Comparison of ENCODE assay signal across 23 cellular contexts in the genomic region with DNA sequence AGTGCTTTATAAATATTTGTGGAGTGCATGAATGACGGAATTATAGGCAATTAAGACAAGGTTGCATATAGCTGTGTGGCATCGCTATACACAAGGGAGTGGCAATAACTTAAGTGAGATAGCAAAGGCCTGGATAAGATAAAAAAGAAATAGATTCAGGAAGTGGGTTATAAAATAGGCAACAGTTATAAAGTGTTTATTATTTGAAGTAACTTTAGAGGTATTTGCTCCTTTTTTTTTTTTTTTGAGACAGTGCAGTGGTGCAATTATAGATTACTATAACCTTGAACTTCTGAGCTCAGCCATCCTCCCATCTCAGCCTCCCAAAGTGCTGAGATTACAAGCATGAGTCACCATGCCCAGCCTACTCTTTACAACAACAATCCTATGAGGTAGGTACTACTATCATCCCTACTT.
"Had no signal": no experiment of that assay in that cellular context is flagged by ENCODE, and none has a peak within 500 bp of the region (broad histone marks: within the 10 kb centered on the region; RNA-seq: fewer than 3 reads in every experiment).

No MANE protein-coding gene starts in this region.

- H3K27me3 Mint-ChIP-seq: dendritic cell treated with granulocyte-macrophage colony-stimulating factor and Interleukin-4, amounts not matched to agents 40 ng/mL and 50 ng/mL, for 4 days; progenitor cell of endocrine pancreas had no signal

- H3K9me3 ChIP-seq: body of pancreas, sigmoid colon, thyroid gland, uterus had no signal

- H3K27ac ChIP-seq: body of pancreas, cardiac muscle cell, foreskin keratinocyte, sigmoid colon, thyroid gland, uterus, VCaP had no signal

- H3K36me3 Mint-ChIP-seq: natural killer cell had no signal

- ATAC-seq: activated CD4-positive, CD25-positive, alpha-beta regulatory T cell treated with anti-CD3 and anti-CD28 coated beads, Interleukin-2, amount 50 U/mL, for 24 hours; activated T-cell treated with anti-CD3 and anti-CD28 coated beads, Interleukin-2, amount 50 U/mL, for 72 hours; body of pancreas; foreskin keratinocyte; left lobe of liver; natural killer cell; stimulated activated naive CD8-positive, alpha-beta T cell treated with anti-CD3 and anti-CD28 coated beads, Interleukin-15, Interleukin-2, amounts not matched to agents 100 U/mL and 50 U/mL, for 24 hours had no signal

- H3K4me1 ChIP-seq: foreskin keratinocyte, uterus had no signal

- H3K36me3 ChIP-seq: cardiac muscle cell, sigmoid colon, thyroid gland, uterus had no signal

- H3K27me3 ChIP-seq: body of pancreas, cardiac muscle cell, foreskin keratinocyte, sigmoid colon, thyroid gland, uterus had no signal

- H3K27ac Mint-ChIP-seq: activated CD4-positive, alpha-beta memory T cell treated with anti-CD3 and anti-CD28 coated beads, Interleukin-2, amount 10 ng/mL, durations not matched to agents 7 days and 5 days; activated CD4-positive, alpha-beta T cell treated with anti-CD3 and anti-CD28 coated beads, Interleukin-2, amount 10 ng/mL, durations not matched to agents 24 days and 14 days; activated naive CD4-positive, alpha-beta T cell treated with anti-CD3 and anti-CD28 coated beads for 36 hours; activated T-cell treated with anti-CD3 and anti-CD28 coated beads, Interleukin-2, amount 50 U/mL, for 72 hours; dendritic cell treated with granulocyte-macrophage colony-stimulating factor and Interleukin-4, amounts not matched to agents 40 ng/mL and 50 ng/mL, for 4 days; natural killer cell; progenitor cell of endocrine pancreas had no signal

- H3K9me3 Mint-ChIP-seq: activated CD4-positive, alpha-beta memory T cell treated with anti-CD3 and anti-CD28 coated beads, Interleukin-2, amount 10 ng/mL, durations not matched to agents 7 days and 5 days; activated CD4-positive, alpha-beta T cell treated with anti-CD3 and anti-CD28 coated beads, Interleukin-2, amount 10 ng/mL, durations not matched to agents 24 days and 14 days; activated naive CD4-positive, alpha-beta T cell treated with anti-CD3 and anti-CD28 coated beads for 36 hours; activated T-cell treated with anti-CD3 and anti-CD28 coated beads, Interleukin-2, amount 50 U/mL, for 72 hours; dendritic cell treated with granulocyte-macrophage colony-stimulating factor and Interleukin-4, amounts not matched to agents 40 ng/mL and 50 ng/mL, for 4 days; natural killer cell had no signal

- DNase-seq: activated CD4-positive, alpha-beta memory T cell treated with anti-CD3 and anti-CD28 coated beads, Interleukin-2, amount 10 ng/mL, durations not matched to agents 7 days and 5 days; activated CD4-positive, alpha-beta T cell treated with anti-CD3 and anti-CD28 coated beads, Interleukin-2, amount 10 ng/mL, durations not matched to agents 24 days and 14 days; activated effector memory CD4-positive, alpha-beta T cell treated with Interleukin-2 at 50 U/mL for 16 hours; activated naive CD4-positive, alpha-beta T cell treated with anti-CD3 and anti-CD28 coated beads for 36 hours; activated T-cell treated with anti-CD3 and anti-CD28 coated beads, Interleukin-2, amount 50 U/mL, for 72 hours; body of pancreas; effector CD4-positive, alpha-beta T cell; foreskin keratinocyte; kidney; natural killer cell; retina; sigmoid colon; stimulated activated CD4-positive, alpha-beta T cell treated with anti-CD3 and anti-CD28 coated beads, Interleukin-2, amount 100 ng/mL, for 48 hours; stimulated activated naive CD8-positive, alpha-beta T cell treated with anti-CD3 and anti-CD28 coated beads, Interleukin-15, Interleukin-2, amounts not matched to agents 100 U/mL and 50 U/mL, for 24 hours; thyroid gland; uterus had no signal

- H3K4me3 Mint-ChIP-seq: activated CD4-positive, alpha-beta memory T cell treated with anti-CD3 and anti-CD28 coated beads, Interleukin-2, amount 10 ng/mL, durations not matched to agents 7 days and 5 days; activated CD4-positive, alpha-beta T cell treated with anti-CD3 and anti-CD28 coated beads, Interleukin-2, amount 10 ng/mL, durations not matched to agents 24 days and 14 days; activated naive CD4-positive, alpha-beta T cell treated with anti-CD3 and anti-CD28 coated beads for 36 hours; activated T-cell treated with anti-CD3 and anti-CD28 coated beads, Interleukin-2, amount 50 U/mL, for 72 hours; dendritic cell treated with granulocyte-macrophage colony-stimulating factor and Interleukin-4, amounts not matched to agents 40 ng/mL and 50 ng/mL, for 4 days; natural killer cell had no signal

- H3K4me3 ChIP-seq: body of pancreas, cardiac muscle cell, lung, sigmoid colon, thyroid gland, uterus had no signal

- H3K4me1 Mint-ChIP-seq: activated CD4-positive, alpha-beta memory T cell treated with anti-CD3 and anti-CD28 coated beads, Interleukin-2, amount 10 ng/mL, durations not matched to agents 7 days and 5 days; activated CD4-positive, alpha-beta T cell treated with anti-CD3 and anti-CD28 coated beads, Interleukin-2, amount 10 ng/mL, durations not matched to agents 24 days and 14 days; natural killer cell had no signal
